In genomic region chr1:37513795-37514349, GRCh38 we compare ENCODE assay signal across 8 cellular contexts. TPM values are rescaled to one million over a fixed set of nuclear protein-coding genes. Genes with fewer than 3 reads are reported as not detected.
A peak's percentile ranks its signal among the peaks of the same experiment; 100 is the strongest.
DNase-seq lines count a peak whose midpoint lies in the region; ATAC-seq and TF ChIP-seq lines count a peak whose summit lies in the region.

No MANE protein-coding gene starts in this region.

- DNase-seq in GM10248 (ENCODE audit: extremely low spot score) = peak; percentile 67
- peak; percentile 36 for DNase-seq in NT2/D1 (ENCODE audit: low read depth, low spot score)
- DNase-seq in activated T-helper 9 cell treated with anti-CD3 and anti-CD28 coated beads, Interleukin-2, amount 50 U/mL, for 16 hours (ENCODE audit: low read depth) = peak; percentile 48
- DNase-seq in germinal center (ENCODE audit: low spot score) = peak; percentile 55
- DNase-seq in trophoblast cell = peak; percentile 7 to 30
- DNase-seq in vagina (ENCODE audit: extremely low spot score in 2 of 2) = no peak

- peak overlapping the region; percentile 63 for H3K9ac ChIP-seq in NT2/D1 (ENCODE audit: insufficient read length, low read depth)
- H3K9ac ChIP-seq in trophoblast cell (ENCODE audit: low read length) = peak overlapping the region; percentile 20

- no peak overlapping the region for H2AK5ac ChIP-seq in trophoblast cell (ENCODE audit: low read length)

- no peak overlapping the region for H3K27ac ChIP-seq in trophoblast cell (ENCODE audit: low read depth, low read length)
- H3K27ac ChIP-seq in vagina = peak overlapping the region; percentile 87

- peak overlapping the region; percentile 74 for H3K18ac ChIP-seq in trophoblast cell (ENCODE audit: low read length)

- TF ChIP-seq POLR2A in vagina (IDR thresholded peaks at IDR 0.05) = no peak

- H3K79me2 ChIP-seq in trophoblast cell (ENCODE audit: control insufficient read depth, insufficient read depth, low read length, poor library complexity) = peaks cover 7% of the 10 kb centered on the region

- intact Hi-C loops in vagina (cut with DNase I) = no loop called here

- no peak overlapping the region for H2AFZ ChIP-seq in trophoblast cell (ENCODE audit: insufficient read depth, low read length, poor library complexity)

- H2BK120ac ChIP-seq in trophoblast cell (ENCODE audit: insufficient read depth, low read length, poor library complexity) = no peak overlapping the region

- peak overlapping the region; percentile 91 for H3K4me3 ChIP-seq in NT2/D1 (ENCODE audit: insufficient read length, low read depth)
- H3K4me3 ChIP-seq in trophoblast cell (ENCODE audit: low read depth, low read length) = peak overlapping the region; percentile 83
- peak overlapping the region; percentile 90 to 93 for H3K4me3 ChIP-seq in vagina

- H3K79me1 ChIP-seq in trophoblast cell (ENCODE audit: low read length) = peaks cover 7% of the 10 kb centered on the region

- no peak overlapping the region for H3K14ac ChIP-seq in trophoblast cell (ENCODE audit: low read length)

- no peak overlapping the region for H2BK12ac ChIP-seq in trophoblast cell (ENCODE audit: low read length)

- H4K8ac ChIP-seq in trophoblast cell (ENCODE audit: low read depth, low read length) = no peak overlapping the region

- peak overlapping the region; percentile 86 for H4K91ac ChIP-seq in trophoblast cell (ENCODE audit: low read depth, low read length)

- H3K23ac ChIP-seq in trophoblast cell (ENCODE audit: low read length) = no peak overlapping the region

- ATAC-seq in HG03025 (IDR thresholded peaks at IDR 0.05; ENCODE audit: low FRiP score, unreplicated experiment) (peak; percentile 44), HG03571 (IDR thresholded peaks at IDR 0.05; ENCODE audit: unreplicated experiment) (no peak)

- H3K4ac ChIP-seq in trophoblast cell (ENCODE audit: low read depth, low read length) = no peak overlapping the region

- H3K27me3 ChIP-seq in NT2/D1 (ENCODE audit: insufficient read depth, insufficient read length) = peaks cover 2% of the 10 kb centered on the region
- no peaks in the 10 kb centered on the region for H3K27me3 ChIP-seq in trophoblast cell (ENCODE audit: insufficient read depth, low read length)
- H3K27me3 ChIP-seq in vagina = no peaks in the 10 kb centered on the region

- H3K4me2 ChIP-seq in trophoblast cell (ENCODE audit: low read length) = peak overlapping the region; percentile 91

- no peaks in the 10 kb centered on the region; the same call in 1 of the 2 replicates for H3K9me3 ChIP-seq in NT2/D1 (ENCODE audit: insufficient read depth, low read length)
- no peaks in the 10 kb centered on the region for H3K9me3 ChIP-seq in trophoblast cell (ENCODE audit: insufficient read depth, low read depth, low read length)
- H3K9me3 ChIP-seq in vagina = no peaks in the 10 kb centered on the region

- no peaks in the 10 kb centered on the region for H3K4me1 ChIP-seq in NT2/D1 (ENCODE audit: insufficient read depth, insufficient read length)
- H3K4me1 ChIP-seq in trophoblast cell (ENCODE audit: control insufficient read depth in 1 of 2, insufficient read depth in 2 of 2, low read length in 2 of 2) = peaks cover 5 to 6% of the 10 kb centered on the region in 2 experiments
- H3K4me1 ChIP-seq in vagina = peaks cover 36% of the 10 kb centered on the region

- POLR2A ChIA-PET in GM10248 (lab: Yijun Ruan, JAX) = interaction anchor here (1.2 to 1.6 kb wide), 2 partner anchors 37 to 39 kb away, joined by 5 to 11 read pairs; partner anchors contain the start of gene ZC3H12A

- CTCF ChIA-PET in GM10248 (lab: Yijun Ruan, JAX) = interaction anchor here (0.8 to 4.5 kb wide), 29 partner anchors 8 to 495 kb away, joined by 3 to 42 read pairs (median 5); partner anchors contain the start of genes EPHA10 and ZC3H12A

- TF ChIP-seq CTCF in GM10248 (IDR thresholded peaks at IDR 0.05; ENCODE audit: control extremely low read depth, extremely low read depth, low read depth, missing control alignments) = no peak
- no peak for TF ChIP-seq CTCF in vagina (IDR thresholded peaks at IDR 0.05)

- WGBS in trophoblast cell (ENCODE audit: extremely low coverage, insufficient coverage, insufficient read length) = no CpG with 5 or more reads among the region's 26 CpGs

- H3K36me3 ChIP-seq in NT2/D1 (ENCODE audit: insufficient read depth, insufficient read length, low read length) = peaks cover 28% of the 10 kb centered on the region
- peaks cover 5% of the 10 kb centered on the region in 2 experiments for H3K36me3 ChIP-seq in trophoblast cell (ENCODE audit: control insufficient read depth in 1 of 2, insufficient read depth in 2 of 2, low read length in 2 of 2)
- H3K36me3 ChIP-seq in vagina = peaks cover 0 to 15% of the 10 kb centered on the region in 2 donors

- H2BK5ac ChIP-seq in trophoblast cell (ENCODE audit: low read depth, low read length, poor library complexity) = no peak overlapping the region

- no peak overlapping the region for H4K12ac ChIP-seq in trophoblast cell (ENCODE audit: low read depth, low read length)

RNA-seq across cellular contexts. Expression of gene MEAF6, which starts 0.7 kb away (rescaled TPM):
- 29.0 and 30.8 TPM in 2 replicates for polyA plus RNA-seq in trophoblast cell (2013)
- total RNA-seq in vagina = 54.5 TPM

RNA-seq across cellular contexts. Expression of gene ZC3H12A, which starts 39.5 kb away (rescaled TPM):
- 9.4 and 9.6 TPM in 2 replicates for polyA plus RNA-seq in trophoblast cell (2013)
- 51.6 TPM for total RNA-seq in vagina

RNA-seq across cellular contexts. Expression of gene SNIP1, which starts 40.2 kb away (rescaled TPM):
- 7.2 and 7.8 TPM in 2 replicates for polyA plus RNA-seq in trophoblast cell (2013)
- 16.5 TPM for total RNA-seq in vagina

RNA-seq across cellular contexts. Expression of gene DNALI1, which starts 42.9 kb away (rescaled TPM):
- 4.9 and 5.3 TPM in 2 replicates for polyA plus RNA-seq in trophoblast cell (2013)
- 4.7 TPM for total RNA-seq in vagina

Comparison
In these comparisons a context has a peak if more than half of its experiments do, and no peak if none do; other contexts are left out.
1. DNase-seq: peak in GM10248 (single experiment), NT2/D1 (single experiment), activated T-helper 9 cell treated with anti-CD3 and anti-CD28 coated beads, Interleukin-2, amount 50 U/mL, for 16 hours (single experiment), germinal center (single experiment) and trophoblast cell (2 of 2); none in vagina (0 of 2).
2. Peak in every context shown above with its lines, with median percentiles within 50 percentile points of each other: H3K4me3 ChIP-seq.